Comparison of ENCODE assay signal across 1 cellular context in genomic region chr16:3490911-3491629, GRCh38.
TF ChIP-seq lines count a peak whose summit lies in the region.

No MANE protein-coding gene starts in this region.

TF ChIP-seq in HepG2, 621 proteins besides CTCF, POLR2A, EP300 and RAD21 (continued from another document and continues in another):
- TF ChIP-seq THAP9 (CRISPR knock-in tag; IDR thresholded peaks at IDR 0.05; ENCODE audit: borderline replicate concordance) (peak; percentile 44; the same call in 1 of the 2 replicates), RBFOX2 (IDR thresholded peaks at IDR 0.05; ENCODE audit: low read depth, low read length) (no peak), ZBTB38 (CRISPR knock-in tag; IDR thresholded peaks at IDR 0.05) (no peak), XRCC5 (optimal IDR thresholded peaks at IDR 0.05; ENCODE audit: low read length) (peak; percentile 62), AGO2 (optimal IDR thresholded peaks at IDR 0.05; ENCODE audit: low read depth, low read length) (peak; percentile 48), ZNF12 (CRISPR knock-in tag; IDR thresholded peaks at IDR 0.05) (no peak), STAG1 (CRISPR knock-in tag; IDR thresholded peaks at IDR 0.05) (peak; percentile 69), ZNF350 (CRISPR knock-in tag; IDR thresholded peaks at IDR 0.05; ENCODE audit: borderline replicate concordance, low read depth) (peak; percentile 32; the same call in 1 of the 2 replicates), ZNF329 (CRISPR knock-in tag; IDR thresholded peaks at IDR 0.05; ENCODE audit: low read depth) (no peak), REPIN1 (CRISPR knock-in tag; IDR thresholded peaks at IDR 0.05; ENCODE audit: borderline replicate concordance, low read depth) (0 out of 2 replicates have a peak, but pooled peaks have one; percentile 19), EZH2 (conservative IDR thresholded peaks at IDR 0.05; ENCODE audit: low read depth, low read length) (no peak), ISL2 (CRISPR knock-in tag; IDR thresholded peaks at IDR 0.05) (no peak), NR2F1 (CRISPR knock-in tag; IDR thresholded peaks at IDR 0.05) (no peak), MED8 (CRISPR knock-in tag; IDR thresholded peaks at IDR 0.05; ENCODE audit: insufficient replicate concordance) (no peak), ZNF609 (CRISPR knock-in tag; IDR thresholded peaks at IDR 0.05; ENCODE audit: borderline replicate concordance) (no peak), KDM2A (CRISPR knock-in tag; IDR thresholded peaks at IDR 0.05; ENCODE audit: borderline replicate concordance, low read depth) (peak; percentile 67; the same call in 1 of the 2 replicates), STAT5B (CRISPR knock-in tag; IDR thresholded peaks at IDR 0.05) (no peak), ZNF788 (CRISPR knock-in tag; IDR thresholded peaks at IDR 0.05; ENCODE audit: borderline replicate concordance) (no peak), NCOA2 (CRISPR knock-in tag; IDR thresholded peaks at IDR 0.05) (no peak), ARID4A (CRISPR knock-in tag; IDR thresholded peaks at IDR 0.05; ENCODE audit: borderline replicate concordance) (no peak), THAP7 (CRISPR knock-in tag; IDR thresholded peaks at IDR 0.05) (no peak), ZFP90 (CRISPR knock-in tag; IDR thresholded peaks at IDR 0.05; ENCODE audit: borderline replicate concordance) (no peak), KDM3A (CRISPR knock-in tag; IDR thresholded peaks at IDR 0.05; ENCODE audit: low read depth) (no peak), TEF (CRISPR knock-in tag; IDR thresholded peaks at IDR 0.05) (no peak), NONO (IDR thresholded peaks at IDR 0.05) (no peak), NONO (CRISPR knock-in tag; conservative IDR thresholded peaks at IDR 0.05) (no peak), ZHX1 (CRISPR knock-in tag; IDR thresholded peaks at IDR 0.05; ENCODE audit: low read depth) (no peak), XBP1 (CRISPR knock-in tag; IDR thresholded peaks at IDR 0.05) (no peak), ZBTB4 (CRISPR knock-in tag; IDR thresholded peaks at IDR 0.05; ENCODE audit: borderline replicate concordance) (no peak), NPAS2 (CRISPR knock-in tag; IDR thresholded peaks at IDR 0.05; ENCODE audit: borderline replicate concordance) (no peak), SNAPC5 (CRISPR knock-in tag; IDR thresholded peaks at IDR 0.05; ENCODE audit: borderline replicate concordance) (no peak), TP53 (CRISPR knock-in tag; conservative IDR thresholded peaks at IDR 0.05) (no peak), ZNF841 (CRISPR knock-in tag; IDR thresholded peaks at IDR 0.05; ENCODE audit: borderline replicate concordance) (no peak), THYN1 (CRISPR knock-in tag; IDR thresholded peaks at IDR 0.05; ENCODE audit: borderline replicate concordance, low read depth) (no peak), MXD1 (CRISPR knock-in tag; IDR thresholded peaks at IDR 0.05) (no peak), TOPORS (CRISPR knock-in tag; IDR thresholded peaks at IDR 0.05) (no peak)
